1 cellular context compared by ENCODE assay signal in the genomic region with DNA sequence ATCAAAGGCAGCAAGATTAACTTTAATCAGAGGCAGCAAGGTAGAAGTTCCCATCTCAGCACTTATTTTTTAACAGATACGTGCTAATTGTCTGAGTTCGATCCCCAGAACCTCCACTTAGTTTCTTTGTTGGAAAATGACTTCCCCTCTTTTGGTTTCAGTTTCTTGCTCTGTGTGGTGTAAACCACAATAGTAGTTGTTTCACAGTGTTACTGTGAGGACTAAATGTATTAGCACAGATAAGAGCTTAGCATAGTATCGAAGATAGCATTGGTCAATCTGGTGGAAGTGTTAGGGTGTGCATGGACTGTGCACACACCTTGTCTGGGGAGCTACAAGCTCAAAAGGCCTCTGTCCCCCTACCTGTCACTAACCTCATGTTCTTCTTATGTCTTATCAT.
TF ChIP-seq lines count a peak whose summit lies in the region.

No MANE protein-coding gene starts in this region.

TF ChIP-seq in GM12878, 131 proteins besides CTCF, POLR2A, EP300 and RAD21 (continued from another document):
- TF ChIP-seq FOS (IDR thresholded peaks at IDR 0.05; ENCODE audit: borderline replicate concordance, extremely low read depth, insufficient read length) (no peak), SIN3A (IDR thresholded peaks at IDR 0.05; ENCODE audit: low read depth, low read length) (no peak), IKZF2 (IDR thresholded peaks at IDR 0.05) (peak in 1 of 2 experiments; percentile 18; a peak in 2 of 4 replicates), SPI1 (IDR thresholded peaks at IDR 0.05; ENCODE audit: borderline replicate concordance, insufficient read depth, low read depth, low read length) (peak; percentile 71; the same call in 1 of the 2 replicates), BACH1 (IDR thresholded peaks at IDR 0.05; ENCODE audit: borderline replicate concordance) (no peak), LARP7 (IDR thresholded peaks at IDR 0.05) (no peak), FOXK2 (IDR thresholded peaks at IDR 0.05) (no peak), CHD4 (IDR thresholded peaks at IDR 0.05) (no peak), RUNX3 (IDR thresholded peaks at IDR 0.05; ENCODE audit: low read length) (peak; percentile 87), IRF4 (IDR thresholded peaks at IDR 0.05; ENCODE audit: low read depth, low read length) (no peak)
- TF ChIP-seq, protein P1, sequence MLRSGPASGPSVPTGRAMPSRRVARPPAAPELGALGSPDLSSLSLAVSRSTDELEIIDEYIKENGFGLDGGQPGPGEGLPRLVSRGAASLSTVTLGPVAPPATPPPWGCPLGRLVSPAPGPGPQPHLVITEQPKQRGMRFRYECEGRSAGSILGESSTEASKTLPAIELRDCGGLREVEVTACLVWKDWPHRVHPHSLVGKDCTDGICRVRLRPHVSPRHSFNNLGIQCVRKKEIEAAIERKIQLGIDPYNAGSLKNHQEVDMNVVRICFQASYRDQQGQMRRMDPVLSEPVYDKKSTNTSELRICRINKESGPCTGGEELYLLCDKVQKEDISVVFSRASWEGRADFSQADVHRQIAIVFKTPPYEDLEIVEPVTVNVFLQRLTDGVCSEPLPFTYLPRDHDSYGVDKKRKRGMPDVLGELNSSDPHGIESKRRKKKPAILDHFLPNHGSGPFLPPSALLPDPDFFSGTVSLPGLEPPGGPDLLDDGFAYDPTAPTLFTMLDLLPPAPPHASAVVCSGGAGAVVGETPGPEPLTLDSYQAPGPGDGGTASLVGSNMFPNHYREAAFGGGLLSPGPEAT (IDR thresholded peaks at IDR 0.05; ENCODE audit: low read depth): no peak
- TF ChIP-seq, protein P2, sequence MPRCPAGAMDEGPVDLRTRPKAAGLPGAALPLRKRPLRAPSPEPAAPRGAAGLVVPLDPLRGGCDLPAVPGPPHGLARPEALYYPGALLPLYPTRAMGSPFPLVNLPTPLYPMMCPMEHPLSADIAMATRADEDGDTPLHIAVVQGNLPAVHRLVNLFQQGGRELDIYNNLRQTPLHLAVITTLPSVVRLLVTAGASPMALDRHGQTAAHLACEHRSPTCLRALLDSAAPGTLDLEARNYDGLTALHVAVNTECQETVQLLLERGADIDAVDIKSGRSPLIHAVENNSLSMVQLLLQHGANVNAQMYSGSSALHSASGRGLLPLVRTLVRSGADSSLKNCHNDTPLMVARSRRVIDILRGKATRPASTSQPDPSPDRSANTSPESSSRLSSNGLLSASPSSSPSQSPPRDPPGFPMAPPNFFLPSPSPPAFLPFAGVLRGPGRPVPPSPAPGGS (IDR thresholded peaks at IDR 0.05; ENCODE audit: borderline replicate concordance, insufficient read depth, low read depth, low read length, poor library complexity, severe bottlenecking): no peak
- TF ChIP-seq, protein P3, sequence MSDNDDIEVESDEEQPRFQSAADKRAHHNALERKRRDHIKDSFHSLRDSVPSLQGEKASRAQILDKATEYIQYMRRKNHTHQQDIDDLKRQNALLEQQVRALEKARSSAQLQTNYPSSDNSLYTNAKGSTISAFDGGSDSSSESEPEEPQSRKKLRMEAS (IDR thresholded peaks at IDR 0.05; ENCODE audit: low read depth, low read length): no peak
- TF ChIP-seq, protein P4, sequence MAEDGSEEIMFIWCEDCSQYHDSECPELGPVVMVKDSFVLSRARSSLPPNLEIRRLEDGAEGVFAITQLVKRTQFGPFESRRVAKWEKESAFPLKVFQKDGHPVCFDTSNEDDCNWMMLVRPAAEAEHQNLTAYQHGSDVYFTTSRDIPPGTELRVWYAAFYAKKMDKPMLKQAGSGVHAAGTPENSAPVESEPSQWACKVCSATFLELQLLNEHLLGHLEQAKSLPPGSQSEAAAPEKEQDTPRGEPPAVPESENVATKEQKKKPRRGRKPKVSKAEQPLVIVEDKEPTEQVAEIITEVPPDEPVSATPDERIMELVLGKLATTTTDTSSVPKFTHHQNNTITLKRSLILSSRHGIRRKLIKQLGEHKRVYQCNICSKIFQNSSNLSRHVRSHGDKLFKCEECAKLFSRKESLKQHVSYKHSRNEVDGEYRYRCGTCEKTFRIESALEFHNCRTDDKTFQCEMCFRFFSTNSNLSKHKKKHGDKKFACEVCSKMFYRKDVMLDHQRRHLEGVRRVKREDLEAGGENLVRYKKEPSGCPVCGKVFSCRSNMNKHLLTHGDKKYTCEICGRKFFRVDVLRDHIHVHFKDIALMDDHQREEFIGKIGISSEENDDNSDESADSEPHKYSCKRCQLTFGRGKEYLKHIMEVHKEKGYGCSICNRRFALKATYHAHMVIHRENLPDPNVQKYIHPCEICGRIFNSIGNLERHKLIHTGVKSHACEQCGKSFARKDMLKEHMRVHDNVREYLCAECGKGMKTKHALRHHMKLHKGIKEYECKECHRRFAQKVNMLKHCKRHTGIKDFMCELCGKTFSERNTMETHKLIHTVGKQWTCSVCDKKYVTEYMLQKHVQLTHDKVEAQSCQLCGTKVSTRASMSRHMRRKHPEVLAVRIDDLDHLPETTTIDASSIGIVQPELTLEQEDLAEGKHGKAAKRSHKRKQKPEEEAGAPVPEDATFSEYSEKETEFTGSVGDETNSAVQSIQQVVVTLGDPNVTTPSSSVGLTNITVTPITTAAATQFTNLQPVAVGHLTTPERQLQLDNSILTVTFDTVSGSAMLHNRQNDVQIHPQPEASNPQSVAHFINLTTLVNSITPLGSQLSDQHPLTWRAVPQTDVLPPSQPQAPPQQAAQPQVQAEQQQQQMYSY (CRISPR knock-in tag; IDR thresholded peaks at IDR 0.05): no peak
- TF ChIP-seq, protein P5, sequence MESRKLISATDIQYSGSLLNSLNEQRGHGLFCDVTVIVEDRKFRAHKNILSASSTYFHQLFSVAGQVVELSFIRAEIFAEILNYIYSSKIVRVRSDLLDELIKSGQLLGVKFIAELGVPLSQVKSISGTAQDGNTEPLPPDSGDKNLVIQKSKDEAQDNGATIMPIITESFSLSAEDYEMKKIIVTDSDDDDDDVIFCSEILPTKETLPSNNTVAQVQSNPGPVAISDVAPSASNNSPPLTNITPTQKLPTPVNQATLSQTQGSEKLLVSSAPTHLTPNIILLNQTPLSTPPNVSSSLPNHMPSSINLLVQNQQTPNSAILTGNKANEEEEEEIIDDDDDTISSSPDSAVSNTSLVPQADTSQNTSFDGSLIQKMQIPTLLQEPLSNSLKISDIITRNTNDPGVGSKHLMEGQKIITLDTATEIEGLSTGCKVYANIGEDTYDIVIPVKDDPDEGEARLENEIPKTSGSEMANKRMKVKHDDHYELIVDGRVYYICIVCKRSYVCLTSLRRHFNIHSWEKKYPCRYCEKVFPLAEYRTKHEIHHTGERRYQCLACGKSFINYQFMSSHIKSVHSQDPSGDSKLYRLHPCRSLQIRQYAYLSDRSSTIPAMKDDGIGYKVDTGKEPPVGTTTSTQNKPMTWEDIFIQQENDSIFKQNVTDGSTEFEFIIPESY (IDR thresholded peaks at IDR 0.05): no peak
- TF ChIP-seq, protein P6, sequence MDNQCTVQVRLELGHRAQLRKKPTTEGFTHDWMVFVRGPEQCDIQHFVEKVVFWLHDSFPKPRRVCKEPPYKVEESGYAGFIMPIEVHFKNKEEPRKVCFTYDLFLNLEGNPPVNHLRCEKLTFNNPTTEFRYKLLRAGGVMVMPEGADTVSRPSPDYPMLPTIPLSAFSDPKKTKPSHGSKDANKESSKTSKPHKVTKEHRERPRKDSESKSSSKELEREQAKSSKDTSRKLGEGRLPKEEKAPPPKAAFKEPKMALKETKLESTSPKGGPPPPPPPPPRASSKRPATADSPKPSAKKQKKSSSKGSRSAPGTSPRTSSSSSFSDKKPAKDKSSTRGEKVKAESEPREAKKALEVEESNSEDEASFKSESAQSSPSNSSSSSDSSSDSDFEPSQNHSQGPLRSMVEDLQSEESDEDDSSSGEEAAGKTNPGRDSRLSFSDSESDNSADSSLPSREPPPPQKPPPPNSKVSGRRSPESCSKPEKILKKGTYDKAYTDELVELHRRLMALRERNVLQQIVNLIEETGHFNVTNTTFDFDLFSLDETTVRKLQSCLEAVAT (IDR thresholded peaks at IDR 0.05): no peak
- TF ChIP-seq, protein P7, sequence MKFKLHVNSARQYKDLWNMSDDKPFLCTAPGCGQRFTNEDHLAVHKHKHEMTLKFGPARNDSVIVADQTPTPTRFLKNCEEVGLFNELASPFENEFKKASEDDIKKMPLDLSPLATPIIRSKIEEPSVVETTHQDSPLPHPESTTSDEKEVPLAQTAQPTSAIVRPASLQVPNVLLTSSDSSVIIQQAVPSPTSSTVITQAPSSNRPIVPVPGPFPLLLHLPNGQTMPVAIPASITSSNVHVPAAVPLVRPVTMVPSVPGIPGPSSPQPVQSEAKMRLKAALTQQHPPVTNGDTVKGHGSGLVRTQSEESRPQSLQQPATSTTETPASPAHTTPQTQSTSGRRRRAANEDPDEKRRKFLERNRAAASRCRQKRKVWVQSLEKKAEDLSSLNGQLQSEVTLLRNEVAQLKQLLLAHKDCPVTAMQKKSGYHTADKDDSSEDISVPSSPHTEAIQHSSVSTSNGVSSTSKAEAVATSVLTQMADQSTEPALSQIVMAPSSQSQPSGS (IDR thresholded peaks at IDR 0.05; ENCODE audit: low read length): no peak
